15 cellular contexts compared by ENCODE assay signal in the genomic region with DNA sequence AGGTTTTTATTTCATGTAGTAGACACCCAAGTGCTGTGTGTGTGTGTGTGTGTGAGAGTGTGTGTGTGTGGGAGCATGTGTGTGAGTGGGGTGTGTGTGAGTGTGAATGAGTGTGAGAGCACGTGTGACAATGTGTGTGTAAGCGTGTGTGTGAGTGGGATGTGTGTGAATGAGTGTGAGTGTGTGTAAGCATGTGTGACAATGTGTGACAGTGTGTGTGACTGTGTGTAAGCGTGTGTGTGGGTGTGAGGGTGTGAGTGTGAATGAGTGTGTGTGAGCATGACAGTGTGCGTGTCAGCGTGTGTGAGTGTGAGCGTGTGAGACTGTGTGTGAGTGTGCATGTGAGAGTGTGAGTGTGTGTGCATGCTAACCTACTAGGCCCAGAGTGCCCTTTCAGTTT. TPM values are rescaled to one million over a fixed set of nuclear protein-coding genes. Genes with fewer than 3 reads are reported as not detected.
"Had no signal": no experiment of that assay in that cellular context is flagged by ENCODE, and none has a peak within 500 bp of the region (broad histone marks: within the 10 kb centered on the region; RNA-seq: fewer than 3 reads in every experiment).

No MANE protein-coding gene starts in this region.

- H3K4me2 ChIP-seq: smooth muscle cell had no signal

- DNase-seq: activated CD4-positive, alpha-beta T cell treated with anti-CD3 and anti-CD28 coated beads, Interleukin-2, amount 10 ng/mL, durations not matched to agents 7 days and 5 days; activated naive CD4-positive, alpha-beta T cell treated with anti-CD3 and anti-CD28 coated beads for 36 hours; activated T-cell treated with anti-CD3 and anti-CD28 coated beads for 4 hours; cerebellar nuclear complex; left colon; mesenchymal stem cell; T-cell; thyroid gland had no signal

- ATAC-seq: activated T-helper 17 cell treated with anti-CD3 and anti-CD28 coated beads, Interleukin-2, amount 50 U/mL, for 72 hours; left colon; T-cell had no signal

- H3K9me3 ChIP-seq: thyroid gland had no signal

- H3K27ac ChIP-seq: SK-N-MC had no signal

- H3K4me3 ChIP-seq: SK-N-MC, smooth muscle cell, thyroid gland had no signal

- H3K36me3 ChIP-seq: thyroid gland had no signal

- H3K27me3 ChIP-seq: thyroid gland had no signal

RNA-seq across cellular contexts. Expression of a gene that starts 15.3 kb away (rescaled TPM):
- total RNA-seq: activated CD8-positive, alpha-beta memory T cell treated with anti-CD3 and anti-CD28 coated beads for 36 hours; activated naive CD4-positive, alpha-beta T cell treated with anti-CD3 and anti-CD28 coated beads for 36 hours had no signal

RNA-seq across cellular contexts. Expression of a gene that starts 43.7 kb away (rescaled TPM):
- total RNA-seq: activated CD4-positive, alpha-beta T cell treated with anti-CD3 and anti-CD28 coated beads, Interleukin-2, amount 10 ng/mL, durations not matched to agents 7 days and 5 days; activated CD8-positive, alpha-beta memory T cell treated with anti-CD3 and anti-CD28 coated beads for 36 hours; activated naive CD4-positive, alpha-beta T cell treated with anti-CD3 and anti-CD28 coated beads for 36 hours; activated T-helper 17 cell treated with anti-CD3 and anti-CD28 coated beads, Interleukin-2, amount 50 U/mL, for 72 hours; dermis blood vessel endothelial cell; left colon; neural crest cell; smooth muscle cell; T-cell; thyroid gland had no signal
- polyA plus RNA-seq: esophagus, smooth muscle cell had no signal
